8 cellular contexts compared by ENCODE assay signal in the genomic region with DNA sequence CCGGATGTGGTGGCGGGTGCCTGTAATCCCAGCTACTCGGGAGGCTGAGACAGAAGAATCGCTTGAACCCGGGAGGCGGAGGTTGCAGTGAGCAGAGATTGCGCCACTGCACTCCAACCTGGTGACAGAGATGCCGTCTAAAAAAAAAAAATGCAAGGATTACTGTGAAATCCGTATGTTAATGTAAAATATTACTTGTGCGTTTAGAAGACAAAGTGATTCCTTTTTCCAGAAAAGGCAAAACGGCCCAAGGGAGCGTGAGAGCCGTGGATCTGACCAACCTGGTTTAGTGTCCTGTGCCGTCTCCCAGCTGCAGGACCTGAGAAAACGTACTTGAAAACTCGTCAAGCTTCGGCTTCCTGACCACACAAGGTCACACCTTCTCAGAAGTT. TPM values are rescaled to one million over a fixed set of nuclear protein-coding genes. Genes with fewer than 3 reads are reported as not detected.
DNase-seq lines count a peak whose midpoint lies in the region; ATAC-seq and TF ChIP-seq lines count a peak whose summit lies in the region.

No MANE protein-coding gene starts in this region.

- TF ChIP-seq RAD21 in IMR-90 (IDR thresholded peaks at IDR 0.05; ENCODE audit: low read length) = no peak

- H3K27me3 ChIP-seq in IMR-90 (ENCODE audit: control insufficient read depth, insufficient read depth, low read length) = no peaks in the 10 kb centered on the region
- H3K27me3 ChIP-seq in mucosa of rectum (ENCODE audit: control insufficient read depth in 2 of 2, insufficient read depth in 2 of 2, low read length in 2 of 2) = no peaks in the 10 kb centered on the region

- peak overlapping the region; percentile 20 for H3K56ac ChIP-seq in IMR-90 (ENCODE audit: extremely low read depth, insufficient read depth, low read length)

- BruUV-seq in IMR-90 (replicated peaks; lab: Mats Ljungman, UMichigan) = no TSS peak

- 57% methylated on average over 11 of the region's 17 CpGs; no CpG with 5 or more reads in 1 of the 2 experiments for WGBS in IMR-90 (ENCODE audit: extremely low coverage in 2 of 2, insufficient read length in 1 of 2), 2 experiments

- H3K9me3 ChIP-seq in IMR-90 (ENCODE audit: control insufficient read depth, insufficient read depth, low read length) (no peaks in the 10 kb centered on the region), mucosa of rectum (ENCODE audit: control insufficient read depth in 2 of 2, low read length in 2 of 2) (no peaks in the 10 kb centered on the region)

- peak overlapping the region; percentile 83 for H2BK5ac ChIP-seq in IMR-90 (ENCODE audit: low read depth, low read length, poor library complexity, severe bottlenecking)

- peak overlapping the region; percentile 93 for H3K4me2 ChIP-seq in IMR-90 (ENCODE audit: low read depth, low read length)

- H4K91ac ChIP-seq in IMR-90 (ENCODE audit: insufficient read depth, low read depth, low read length) = peak overlapping the region; percentile 5; the same call in 1 of the 2 replicates

- H4K8ac ChIP-seq in IMR-90 (ENCODE audit: low read depth in 2 of 2, low read length in 2 of 2) = peak overlapping the region; percentile 27 to 91; a peak in 3 of 4 replicates

- H3K9ac ChIP-seq in IMR-90 (ENCODE audit: low read depth, low read length) = peak overlapping the region; percentile 82
- H3K9ac ChIP-seq in mucosa of rectum (ENCODE audit: low read depth in 1 of 2, low read length in 2 of 2) = peak overlapping the region; percentile 75

- dilution Hi-C loops in IMR-90 (cut with HindIII; ENCODE audit: low sequenced_read_pairs, unreplicated experiment) = no loop called here

- H3K79me1 ChIP-seq in IMR-90 (ENCODE audit: low read depth in 1 of 2, low read length in 2 of 2) = peaks cover 21 to 29% of the 10 kb centered on the region in 2 experiments

- no peak for DNase-seq in IMR-90
- DNase-seq in cardiac fibroblast (ENCODE audit: low read depth in 2 of 2) = no peak
- DNase-seq in DMS 273 (lab: John Stamatoyannopoulos, UW; ENCODE audit: unreplicated experiment) = no peak
- DNase-seq in NCI-H2227 treated with DMSO at 0.1 percent for 48 hours (lab: John Stamatoyannopoulos, UW) = no peak

- H2AFZ ChIP-seq in IMR-90 (replicated peaks; ENCODE audit: low read length, poor library complexity) = peak overlapping the region; percentile 100

- no peaks in the 10 kb centered on the region for H3K9me1 ChIP-seq in IMR-90 (ENCODE audit: insufficient read depth, low read length)

- ATAC-seq in IMR-90 (ENCODE audit: low read depth) (no peak), GM18502 (IDR thresholded peaks at IDR 0.05; ENCODE audit: poor library complexity, unreplicated experiment) (no peak), HG02588 (IDR thresholded peaks at IDR 0.05; ENCODE audit: unreplicated experiment) (no peak)

- TF ChIP-seq CTCF in 22Rv1 (IDR thresholded peaks at IDR 0.05) (no peak), IMR-90 (conservative IDR thresholded peaks at IDR 0.05; ENCODE audit: low read depth, low read length) (no peak), cardiac fibroblast (IDR thresholded peaks at IDR 0.05; ENCODE audit: low read depth, low read length) (no peak)

- in situ Hi-C loops in IMR-90 (cut with MboI; ENCODE audit: low sequenced_read_pairs) = no loop called here

- H3K14ac ChIP-seq in IMR-90 (replicated peaks; ENCODE audit: low read depth, low read length) = peak overlapping the region; percentile 70

- H2BK120ac ChIP-seq in IMR-90 (ENCODE audit: low read depth, low read length) = no peak overlapping the region

- intact Hi-C loops in IMR-90 (cut with micrococcal nuclease) = loop anchor here (2.0 kb wide), 1 partner anchor 73 kb away; the partner anchor contains the start of gene IL17RA

- H4K20me1 ChIP-seq in IMR-90 (ENCODE audit: insufficient read depth, low read length) = peaks cover 6% of the 10 kb centered on the region

- peaks cover 4% of the 10 kb centered on the region; the same call in 1 of the 2 replicates for H3K4me1 ChIP-seq in IMR-90 (ENCODE audit: control insufficient read depth, insufficient read depth, low read length)
- peaks cover 4 to 13% of the 10 kb centered on the region in 2 donors for H3K4me1 ChIP-seq in mucosa of rectum (ENCODE audit: control insufficient read depth in 2 of 2, insufficient read depth in 2 of 2, low read length in 2 of 2)

- no peak overlapping the region; the same call in 2 of the 3 replicates for H2BK15ac ChIP-seq in IMR-90 (ENCODE audit: low read depth, low read length)

- TF ChIP-seq POLR2A in IMR-90 (IDR thresholded peaks at IDR 0.05; ENCODE audit: low read depth, low read length) = no peak

- peak overlapping the region; percentile 61 for H3K4me3 ChIP-seq in IMR-90 (ENCODE audit: insufficient read depth, low read depth, low read length)
- peak overlapping the region; percentile 65 to 68 for H3K4me3 ChIP-seq in cardiac fibroblast (replicated peaks in 1 of 2; ENCODE audit: low read depth in 2 of 2, low read length in 2 of 2)
- peak overlapping the region; percentile 86 to 88 for H3K4me3 ChIP-seq in mucosa of rectum (ENCODE audit: low read length in 2 of 2)

- H2AK5ac ChIP-seq in IMR-90 (ENCODE audit: low read depth, low read length) = peak overlapping the region; percentile 29

- peak overlapping the region; percentile 24 for H3K4ac ChIP-seq in IMR-90 (ENCODE audit: low read depth, low read length)

- peak overlapping the region; percentile 78 for H4K5ac ChIP-seq in IMR-90 (ENCODE audit: low read depth, low read length)

- POLR2A ChIA-PET in IMR-90 (lab: Charles Lee; ENCODE audit: unreplicated experiment) = no interaction called here

- CTCF ChIA-PET in IMR-90 (lab: Yijun Ruan, JAX) = interaction anchor here (3.7 kb wide), 1 partner anchor 13 kb away, joined by 21 read pairs; no protein-coding TSS in a partner anchor

- peak overlapping the region; percentile 12; the same call in 1 of the 2 replicates for H3K18ac ChIP-seq in IMR-90 (ENCODE audit: low read depth, low read length)

- H2AK9ac ChIP-seq in IMR-90 (replicated peaks; ENCODE audit: low read depth, low read length, poor library complexity) = peak overlapping the region; percentile 92

- peak overlapping the region; percentile 36; the same call in 1 of the 2 replicates for H3K23ac ChIP-seq in IMR-90 (ENCODE audit: low read depth, low read length)

- H3K27ac ChIP-seq in 22Rv1 (peak overlapping the region; percentile 92), IMR-90 (ENCODE audit: insufficient read depth, low read length) (peak overlapping the region; percentile 85), mucosa of rectum (ENCODE audit: low read depth in 2 of 2, low read length in 2 of 2) (peak overlapping the region; percentile 89 to 91)

- H3K36me3 ChIP-seq in IMR-90 (ENCODE audit: control insufficient read depth, insufficient read depth, low read length) = no peaks in the 10 kb centered on the region
- H3K36me3 ChIP-seq in mucosa of rectum (ENCODE audit: control insufficient read depth in 2 of 2, insufficient read depth in 2 of 2, low read length in 2 of 2) = no peaks in the 10 kb centered on the region

- H2BK20ac ChIP-seq in IMR-90 (ENCODE audit: low read depth, low read length) = no peak overlapping the region

TF ChIP-seq in IMR-90, 13 proteins besides CTCF, POLR2A, EP300 and RAD21:
- TF ChIP-seq RFX5 (IDR thresholded peaks at IDR 0.05; ENCODE audit: low read depth, low read length) (no peak), RCOR1 (IDR thresholded peaks at IDR 0.05; ENCODE audit: insufficient replicate concordance, low read length) (no peak), BHLHE40 (IDR thresholded peaks at IDR 0.05; ENCODE audit: low read depth, low read length) (no peak), NFE2L2 (IDR thresholded peaks at IDR 0.05; ENCODE audit: low read depth, low read length) (no peak), CEBPB (IDR thresholded peaks at IDR 0.05; ENCODE audit: low read depth, low read length) (no peak), USF2 (IDR thresholded peaks at IDR 0.05; ENCODE audit: low read depth, low read length) (no peak)
TF ChIP-seq in IMR-90: peak in this region for 0.

RNA-seq across cellular contexts. Expression of gene HDHD5, which starts 0.9 kb away (rescaled TPM):
- total RNA-seq in IMR-90 (2012; rRNA removed) = 31.4 and 31.9 TPM in 2 replicates
- 33.5 and 37.5 TPM in 2 replicates for polyA plus RNA-seq in IMR-90 (2012; rRNA removed)
- polyA plus RNA-seq in IMR-90 (2012; cell fraction: cytosol; rRNA removed) = 44.9 and 60.5 TPM in 2 replicates
- 46.5 and 79.9 TPM in 2 replicates for polyA plus RNA-seq in IMR-90 (2012; cell fraction: nucleus; rRNA removed; ENCODE audit: low replicate concordance)

RNA-seq across cellular contexts. Expression of gene TMEM121B, which starts 37.0 kb away (rescaled TPM):
- total RNA-seq in IMR-90 (2012; rRNA removed) = under 0.01 TPM in 2 replicates
- polyA plus RNA-seq in IMR-90 (2012; rRNA removed) = 0.22 and 0.29 TPM in 2 replicates
- 0.11 and 0.13 TPM in 2 replicates for polyA plus RNA-seq in IMR-90 (2012; cell fraction: cytosol; rRNA removed)
- 0.22 and 0.25 TPM in 2 replicates for polyA plus RNA-seq in IMR-90 (2012; cell fraction: nucleus; rRNA removed; ENCODE audit: low replicate concordance)
